In genomic region chr15:25862469-25863066, GRCh38 we compare ENCODE assay signal across 9 cellular contexts. TPM values are rescaled to one million over a fixed set of nuclear protein-coding genes. Genes with fewer than 3 reads are reported as not detected.
DNase-seq lines count a peak whose midpoint lies in the region; ATAC-seq lines count a peak whose summit lies in the region.
"Had no signal": no experiment of that assay in that cellular context is flagged by ENCODE, and none has a peak within 500 bp of the region (broad histone marks: within the 10 kb centered on the region; RNA-seq: fewer than 3 reads in every experiment).

No MANE protein-coding gene starts in this region.

- no peak for ATAC-seq in GM21723 (IDR thresholded peaks at IDR 0.05; ENCODE audit: unreplicated experiment)

- peaks cover 34% of the 10 kb centered on the region for H3K36me3 Mint-ChIP-seq in activated naive CD8-positive, alpha-beta T cell treated with anti-CD3 and anti-CD28 coated beads for 36 hours

- H3K9ac ChIP-seq in iPS-20b (ENCODE audit: low read depth, low read length): peak overlapping the region; percentile 34; the same call in 1 of the 2 replicates

- H3K9me3 ChIP-seq in iPS-20b (ENCODE audit: insufficient read depth, low read depth, low read length): no peaks in the 10 kb centered on the region

- no peaks in the 10 kb centered on the region for H3K4me1 ChIP-seq in iPS-20b (ENCODE audit: insufficient read depth, low read length)

- H3K4me3 Mint-ChIP-seq in activated naive CD8-positive, alpha-beta T cell treated with anti-CD3 and anti-CD28 coated beads for 36 hours: peak overlapping the region; percentile 93

- peak overlapping the region; percentile 76 for H3K4me3 ChIP-seq in iPS-20b (ENCODE audit: low read length)

- peaks cover 4% of the 10 kb centered on the region for H3K27me3 Mint-ChIP-seq in activated naive CD8-positive, alpha-beta T cell treated with anti-CD3 and anti-CD28 coated beads for 36 hours

- H3K27ac Mint-ChIP-seq in activated naive CD8-positive, alpha-beta T cell treated with anti-CD3 and anti-CD28 coated beads for 36 hours: peak overlapping the region; percentile 94

- peaks cover 66% of the 10 kb centered on the region for H3K27me3 ChIP-seq in iPS-20b (ENCODE audit: insufficient read depth, low read length)

- DNase-seq in DMS 273 (lab: John Stamatoyannopoulos, UW; ENCODE audit: unreplicated experiment): peak; percentile 47
- DNase-seq in DMS 273 treated with DMSO at 0.1 percent for 48 hours (lab: John Stamatoyannopoulos, UW): no peak
- peak; percentile 55 for DNase-seq in activated naive CD8-positive, alpha-beta T cell treated with anti-CD3 and anti-CD28 coated beads for 36 hours
- peak; percentile 62 for DNase-seq in stimulated activated CD4-positive, alpha-beta T cell treated with anti-CD3 and anti-CD28 coated beads, Interleukin-15, amount 100 ng/mL, for 24 hours
- DNase-seq in NCI-H1436 (lab: John Stamatoyannopoulos, UW): no peak
- DNase-seq in OCI-M1 (lab: John Stamatoyannopoulos, UW): no peak

- H3K27ac ChIP-seq in iPS-20b (ENCODE audit: low read length): no peak overlapping the region
- H3K27ac ChIP-seq: 22Rv1 had no signal

- H3K36me3 ChIP-seq in iPS-20b (ENCODE audit: insufficient read depth, low read depth, low read length): no peaks in the 10 kb centered on the region

- H3K9me3 Mint-ChIP-seq in activated naive CD8-positive, alpha-beta T cell treated with anti-CD3 and anti-CD28 coated beads for 36 hours: no peaks in the 10 kb centered on the region

- H3K4me1 Mint-ChIP-seq in activated naive CD8-positive, alpha-beta T cell treated with anti-CD3 and anti-CD28 coated beads for 36 hours: peaks cover 35% of the 10 kb centered on the region

RNA-seq across cellular contexts. Expression of gene ATP10A, which starts 0.6 kb away (rescaled TPM):
- 10 to 100 TPM; 23.9 to 26.8 TPM for total RNA-seq in activated naive CD8-positive, alpha-beta T cell treated with anti-CD3 and anti-CD28 coated beads for 36 hours

Comparison
In these comparisons a context has a peak if more than half of its experiments do, and no peak if none do; other contexts are left out.
1. DNase-seq: peak in DMS 273 (single experiment), activated naive CD8-positive, alpha-beta T cell treated with anti-CD3 and anti-CD28 coated beads for 36 hours (single experiment) and stimulated activated CD4-positive, alpha-beta T cell treated with anti-CD3 and anti-CD28 coated beads, Interleukin-15, amount 100 ng/mL, for 24 hours (single experiment); none in DMS 273 treated with DMSO at 0.1 percent for 48 hours (single experiment), NCI-H1436 (single experiment) and OCI-M1 (single experiment).